In the genomic region with DNA sequence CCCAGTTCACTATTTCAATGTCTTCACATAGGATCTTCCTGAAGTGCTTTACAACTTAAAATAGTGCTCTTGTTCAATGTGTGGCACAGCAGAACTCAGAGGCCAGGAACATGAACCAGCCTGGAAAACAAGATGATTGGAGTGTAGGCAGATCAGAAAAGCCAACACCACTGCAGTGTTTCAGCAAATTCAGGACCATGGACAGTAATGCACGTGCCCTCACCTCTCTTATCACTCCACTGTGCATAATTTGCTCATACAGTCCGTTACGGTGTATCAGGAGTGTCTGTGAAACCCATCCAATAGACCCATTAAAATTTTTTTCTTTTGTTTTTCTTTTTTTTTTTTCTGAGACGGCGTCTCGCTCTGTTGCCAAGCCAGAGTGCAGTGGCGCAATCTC, we compare ENCODE assay signal across 1 cellular context.
TF ChIP-seq lines count a peak whose summit lies in the region.

No MANE protein-coding gene starts in this region.

TF ChIP-seq in HepG2, 621 proteins besides CTCF, POLR2A, EP300 and RAD21 (continued from another document and continues in another):
- TF ChIP-seq KIAA2018 (CRISPR knock-in tag; IDR thresholded peaks at IDR 0.05; ENCODE audit: borderline replicate concordance) (no peak), ZNF576 (CRISPR knock-in tag; IDR thresholded peaks at IDR 0.05) (no peak), FOXA1 (IDR thresholded peaks at IDR 0.05) (no peak), FOXA1 (CRISPR knock-in tag; IDR thresholded peaks at IDR 0.05) (0 out of 2 replicates have a peak, but pooled peaks have one; percentile 12), ETV5 (CRISPR knock-in tag; IDR thresholded peaks at IDR 0.05; ENCODE audit: borderline replicate concordance) (no peak), ZNF264 (CRISPR knock-in tag; IDR thresholded peaks at IDR 0.05) (peak; percentile 92), ZNF224 (CRISPR knock-in tag; IDR thresholded peaks at IDR 0.05) (no peak), ZNF773 (CRISPR knock-in tag; IDR thresholded peaks at IDR 0.05; ENCODE audit: borderline replicate concordance) (0 out of 2 replicates have a peak, but pooled peaks have one; percentile 53), BRCA1 (CRISPR knock-in tag; IDR thresholded peaks at IDR 0.05) (peak; percentile 92), KMT2B (CRISPR knock-in tag; IDR thresholded peaks at IDR 0.05) (peak; percentile 69; the same call in 1 of the 2 replicates), PLSCR1 (CRISPR knock-in tag; IDR thresholded peaks at IDR 0.05; ENCODE audit: borderline replicate concordance) (0 out of 2 replicates have a peak, but pooled peaks have one; percentile 45), PITX1 (CRISPR knock-in tag; IDR thresholded peaks at IDR 0.05) (no peak), ZSCAN29 (CRISPR knock-in tag; conservative IDR thresholded peaks at IDR 0.05) (no peak), ZNF629 (CRISPR knock-in tag; conservative IDR thresholded peaks at IDR 0.05) (no peak), MIER2 (CRISPR knock-in tag; IDR thresholded peaks at IDR 0.05) (peak; percentile 99), ZNF281 (CRISPR knock-in tag; IDR thresholded peaks at IDR 0.05; ENCODE audit: borderline replicate concordance) (peak; percentile 46; the same call in 1 of the 2 replicates), FOSL2 (CRISPR knock-in tag; IDR thresholded peaks at IDR 0.05) (peak; percentile 36; the same call in 1 of the 2 replicates), ZSCAN25 (CRISPR knock-in tag; IDR thresholded peaks at IDR 0.05) (0 out of 2 replicates have a peak, but pooled peaks have one; percentile 45), KLF12 (CRISPR knock-in tag; IDR thresholded peaks at IDR 0.05; ENCODE audit: borderline replicate concordance) (peak; percentile 70; the same call in 1 of the 2 replicates), DNMT3B (CRISPR knock-in tag; conservative IDR thresholded peaks at IDR 0.05) (peak; percentile 90; the same call in 1 of the 2 replicates), ZNF446 (CRISPR knock-in tag; IDR thresholded peaks at IDR 0.05) (0 out of 2 replicates have a peak, but pooled peaks have one; percentile 62), POLR2AphosphoS5 (IDR thresholded peaks at IDR 0.05; ENCODE audit: low read depth, low read length) (no peak), MIXL1 (CRISPR knock-in tag; IDR thresholded peaks at IDR 0.05) (peak; percentile 84), ZBTB44 (CRISPR knock-in tag; IDR thresholded peaks at IDR 0.05) (peak; percentile 77; the same call in 1 of the 2 replicates), ZC3H4 (CRISPR knock-in tag; IDR thresholded peaks at IDR 0.05; ENCODE audit: borderline replicate concordance) (no peak), PHF20 (CRISPR knock-in tag; IDR thresholded peaks at IDR 0.05) (no peak), ZKSCAN8 (CRISPR knock-in tag; IDR thresholded peaks at IDR 0.05; ENCODE audit: borderline replicate concordance) (no peak), NFE2L2 (IDR thresholded peaks at IDR 0.05; ENCODE audit: low read length) (no peak), WIZ (CRISPR knock-in tag; IDR thresholded peaks at IDR 0.05) (peak; percentile 92)
- TF ChIP-seq, protein P1, sequence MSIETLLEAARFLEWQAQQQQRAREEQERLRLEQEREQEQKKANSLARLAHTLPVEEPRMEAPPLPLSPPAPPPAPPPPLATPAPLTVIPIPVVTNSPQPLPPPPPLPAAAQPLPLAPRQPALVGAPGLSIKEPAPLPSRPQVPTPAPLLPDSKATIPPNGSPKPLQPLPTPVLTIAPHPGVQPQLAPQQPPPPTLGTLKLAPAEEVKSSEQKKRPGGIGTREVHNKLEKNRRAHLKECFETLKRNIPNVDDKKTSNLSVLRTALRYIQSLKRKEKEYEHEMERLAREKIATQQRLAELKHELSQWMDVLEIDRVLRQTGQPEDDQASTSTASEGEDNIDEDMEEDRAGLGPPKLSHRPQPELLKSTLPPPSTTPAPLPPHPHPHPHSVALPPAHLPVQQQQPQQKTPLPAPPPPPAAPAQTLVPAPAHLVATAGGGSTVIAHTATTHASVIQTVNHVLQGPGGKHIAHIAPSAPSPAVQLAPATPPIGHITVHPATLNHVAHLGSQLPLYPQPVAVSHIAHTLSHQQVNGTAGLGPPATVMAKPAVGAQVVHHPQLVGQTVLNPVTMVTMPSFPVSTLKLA (IDR thresholded peaks at IDR 0.05) = no peak
- TF ChIP-seq, protein P2, sequence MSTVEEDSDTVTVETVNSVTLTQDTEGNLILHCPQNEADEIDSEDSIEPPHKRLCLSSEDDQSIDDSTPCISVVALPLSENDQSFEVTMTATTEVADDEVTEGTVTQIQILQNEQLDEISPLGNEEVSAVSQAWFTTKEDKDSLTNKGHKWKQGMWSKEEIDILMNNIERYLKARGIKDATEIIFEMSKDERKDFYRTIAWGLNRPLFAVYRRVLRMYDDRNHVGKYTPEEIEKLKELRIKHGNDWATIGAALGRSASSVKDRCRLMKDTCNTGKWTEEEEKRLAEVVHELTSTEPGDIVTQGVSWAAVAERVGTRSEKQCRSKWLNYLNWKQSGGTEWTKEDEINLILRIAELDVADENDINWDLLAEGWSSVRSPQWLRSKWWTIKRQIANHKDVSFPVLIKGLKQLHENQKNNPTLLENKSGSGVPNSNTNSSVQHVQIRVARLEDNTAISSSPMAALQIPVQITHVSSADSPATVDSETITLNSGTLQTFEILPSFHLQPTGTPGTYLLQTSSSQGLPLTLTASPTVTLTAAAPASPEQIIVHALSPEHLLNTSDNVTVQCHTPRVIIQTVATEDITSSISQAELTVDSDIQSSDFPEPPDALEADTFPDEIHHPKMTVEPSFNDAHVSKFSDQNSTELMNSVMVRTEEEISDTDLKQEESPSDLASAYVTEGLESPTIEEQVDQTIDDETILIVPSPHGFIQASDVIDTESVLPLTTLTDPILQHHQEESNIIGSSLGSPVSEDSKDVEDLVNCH (CRISPR knock-in tag; IDR thresholded peaks at IDR 0.05) = no peak
- TF ChIP-seq, protein P3, sequence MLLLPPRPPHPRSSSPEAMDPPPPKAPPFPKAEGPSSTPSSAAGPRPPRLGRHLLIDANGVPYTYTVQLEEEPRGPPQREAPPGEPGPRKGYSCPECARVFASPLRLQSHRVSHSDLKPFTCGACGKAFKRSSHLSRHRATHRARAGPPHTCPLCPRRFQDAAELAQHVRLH (CRISPR knock-in tag; IDR thresholded peaks at IDR 0.05; ENCODE audit: borderline replicate concordance, low read depth) = peak; percentile 95
- TF ChIP-seq, protein P4, sequence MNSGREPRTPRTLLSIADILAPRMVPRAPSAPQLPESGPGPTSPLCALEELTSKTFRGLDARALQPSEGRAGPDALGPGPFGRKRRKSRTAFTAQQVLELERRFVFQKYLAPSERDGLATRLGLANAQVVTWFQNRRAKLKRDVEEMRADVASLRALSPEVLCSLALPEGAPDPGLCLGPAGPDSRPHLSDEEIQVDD (CRISPR knock-in tag; IDR thresholded peaks at IDR 0.05; ENCODE audit: borderline replicate concordance) = no peak
- TF ChIP-seq, protein P5, sequence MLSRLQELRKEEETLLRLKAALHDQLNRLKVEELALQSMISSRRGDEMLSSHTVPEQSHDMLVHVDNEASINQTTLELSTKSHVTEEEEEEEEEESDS (CRISPR knock-in tag; IDR thresholded peaks at IDR 0.05; ENCODE audit: borderline replicate concordance) = no peak
